8 cellular contexts compared by ENCODE assay signal in the genomic region with DNA sequence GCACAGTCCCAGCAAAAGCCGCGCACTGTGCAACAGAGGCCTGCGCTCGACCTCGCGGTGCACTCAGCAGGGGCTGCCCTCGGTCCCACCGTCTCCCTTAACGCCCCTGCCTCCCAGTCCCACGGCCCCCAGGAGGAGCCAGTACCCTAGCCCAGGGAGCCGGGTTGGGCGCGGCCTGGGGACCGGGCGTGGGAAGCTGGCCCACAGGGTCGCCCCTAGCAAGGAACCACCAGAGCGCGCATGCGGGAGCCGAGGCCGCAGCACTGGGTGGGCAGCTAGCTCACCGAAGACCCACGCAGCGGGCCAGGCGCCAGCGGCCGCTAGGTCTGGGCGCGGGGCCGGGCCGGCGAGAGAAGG. TPM values are rescaled to one million over a fixed set of nuclear protein-coding genes. Genes with fewer than 3 reads are reported as not detected.
DNase-seq lines count a peak whose midpoint lies in the region; ATAC-seq, FAIRE-seq and TF ChIP-seq lines count a peak whose summit lies in the region.

No MANE protein-coding gene starts in this region.

- TF ChIP-seq POLR2A in HepG2 (IDR thresholded peaks at IDR 0.05; ENCODE audit: insufficient read depth in 1 of 2, low read depth in 2 of 2, low read length in 2 of 2) (no peak), testis (IDR thresholded peaks at IDR 0.05) (no peak)

- intact Hi-C loops in activated naive CD4-positive, alpha-beta T cell treated with anti-CD3 and anti-CD28 coated beads for 36 hours (cut with micrococcal nuclease) = loop anchor here (1.0 to 10.0 kb wide), 6 partner anchors 22 to 915 kb away; a partner anchor contains a TSS
- intact Hi-C loops in HepG2 (cut with micrococcal nuclease; ENCODE audit: unreplicated experiment) = loop anchor here (1.0 kb wide), 1 partner anchor 60 kb away; no protein-coding TSS in a partner anchor
- intact Hi-C loops in testis (cut with DNase I; ENCODE audit: low total_unique reads) = no loop called here

- H3K79me2 ChIP-seq in HepG2 (ENCODE audit: insufficient read depth, low read length) = no peaks in the 10 kb centered on the region

- H3K27me3 ChIP-seq in HepG2 (ENCODE audit: control insufficient read depth in 1 of 2, insufficient read depth in 2 of 2, low read length in 2 of 2) = no peaks in the 10 kb centered on the region; a peak in 1 of 5 replicates
- H3K27me3 ChIP-seq in testis = no peaks in the 10 kb centered on the region

- WGBS in HepG2 (ENCODE audit: low lambda C conversion rate) = 97% methylated on average over 17 of the region's 32 CpGs
- WGBS in testis, 2 donors = 19 to 39% methylated on average over 13 to 15 of the region's 32 CpGs

- 0 out of 2 replicates have a peak overlapping the region, but pooled peaks have one; percentile 59 for H3K9ac ChIP-seq in HepG2 (ENCODE audit: insufficient read depth, low read depth, low read length)

- no peak; the same call in 2 of the 3 replicates for ATAC-seq in HepG2
- no peak for ATAC-seq in GM18519 (IDR thresholded peaks at IDR 0.05; ENCODE audit: low FRiP score, unreplicated experiment)

- in situ Hi-C loops in astrocyte of the spinal cord (cut with HindIII; ENCODE audit: low sequenced_read_pairs) (no loop called here), HepG2 (cut with HindIII; ENCODE audit: extremely low pct_ligation_motif_present, low pct_unique_long_range_greater_than_20kb) (no loop called here)

- H3K4me1 Mint-ChIP-seq in activated naive CD4-positive, alpha-beta T cell treated with anti-CD3 and anti-CD28 coated beads, Interleukin-2, amount 10 ng/mL, durations not matched to agents 7 days and 5 days = peaks cover 10% of the 10 kb centered on the region
- H3K4me1 Mint-ChIP-seq in activated naive CD4-positive, alpha-beta T cell treated with anti-CD3 and anti-CD28 coated beads for 36 hours (ENCODE audit: low read depth) = peaks cover 5% of the 10 kb centered on the region

- H3K27ac ChIP-seq in HepG2 (ENCODE audit: extremely low read length, insufficient read depth, low read length) (no peak overlapping the region), testis (peak overlapping the region; percentile 46 to 79)

- no peaks in the 10 kb centered on the region for H3K36me3 Mint-ChIP-seq in activated naive CD4-positive, alpha-beta T cell treated with anti-CD3 and anti-CD28 coated beads, Interleukin-2, amount 10 ng/mL, durations not matched to agents 7 days and 5 days
- no peaks in the 10 kb centered on the region for H3K36me3 Mint-ChIP-seq in activated naive CD4-positive, alpha-beta T cell treated with anti-CD3 and anti-CD28 coated beads for 36 hours (ENCODE audit: low read depth)

- TF ChIP-seq CTCF in astrocyte of the spinal cord (IDR thresholded peaks at IDR 0.05; ENCODE audit: low read depth, low read length) (no peak), HepG2 (CRISPR knock-in tag; IDR thresholded peaks at IDR 0.05) (no peak), testis (IDR thresholded peaks at IDR 0.05) (no peak)

- H3K36me3 ChIP-seq in HepG2 (replicated peaks in 1 of 2; ENCODE audit: control insufficient read depth in 1 of 2, insufficient read depth in 2 of 2, low read length in 2 of 2) = no peaks in the 10 kb centered on the region
- H3K36me3 ChIP-seq in testis (ENCODE audit: low read depth, missing control alignments) = no peaks in the 10 kb centered on the region

- H3K4me1 ChIP-seq in HepG2 (ENCODE audit: insufficient read depth, low read length) (peaks cover 15% of the 10 kb centered on the region), testis (peaks cover 30% of the 10 kb centered on the region)

- no peaks in the 10 kb centered on the region for H4K20me1 ChIP-seq in HepG2 (ENCODE audit: insufficient read depth, low read length)

- POLR2A ChIA-PET in HepG2 (lab: Yijun Ruan, JAX) = no interaction called here

- H3K27me3 Mint-ChIP-seq in activated naive CD4-positive, alpha-beta T cell treated with anti-CD3 and anti-CD28 coated beads, Interleukin-2, amount 10 ng/mL, durations not matched to agents 7 days and 5 days = peaks cover 19% of the 10 kb centered on the region
- H3K27me3 Mint-ChIP-seq in activated naive CD4-positive, alpha-beta T cell treated with anti-CD3 and anti-CD28 coated beads for 36 hours (ENCODE audit: low read depth) = no peaks in the 10 kb centered on the region

- DNase-seq in activated naive CD4-positive, alpha-beta T cell treated with anti-CD3 and anti-CD28 coated beads, Interleukin-2, amount 10 ng/mL, durations not matched to agents 7 days and 5 days = no peak
- no peak for DNase-seq in activated naive CD4-positive, alpha-beta T cell treated with anti-CD3 and anti-CD28 coated beads for 36 hours
- DNase-seq in astrocyte of the spinal cord (ENCODE audit: low read depth, low spot score) (no peak), HepG2 (ENCODE audit: low spot score) (no peak), testis (no peak), AML-193 (lab: John Stamatoyannopoulos, UW) (no peak)
- no peak for DNase-seq in effector CD8-positive, alpha-beta T cell (lab: John Stamatoyannopoulos, UW)

- no peak for TF ChIP-seq EP300 in HepG2 (IDR thresholded peaks at IDR 0.05; ENCODE audit: low read depth in 2 of 2, low read length in 2 of 2)
- no peak for TF ChIP-seq EP300 in HepG2 (CRISPR knock-in tag; IDR thresholded peaks at IDR 0.05; ENCODE audit: borderline replicate concordance)

- H3K9me3 ChIP-seq in HepG2 (ENCODE audit: low read length) (no peaks in the 10 kb centered on the region), testis (no peaks in the 10 kb centered on the region)

- no peak overlapping the region for H2AFZ ChIP-seq in HepG2 (ENCODE audit: low read length)

- FAIRE-seq in HepG2 (lab: Jason Lieb, UNC) = no peak

- H3K4me2 ChIP-seq in HepG2 (ENCODE audit: low read depth, low read length) = peak overlapping the region; percentile 73; the same call in 1 of the 2 replicates

- H3K27ac Mint-ChIP-seq in activated naive CD4-positive, alpha-beta T cell treated with anti-CD3 and anti-CD28 coated beads, Interleukin-2, amount 10 ng/mL, durations not matched to agents 7 days and 5 days = no peak overlapping the region
- H3K27ac Mint-ChIP-seq in activated naive CD4-positive, alpha-beta T cell treated with anti-CD3 and anti-CD28 coated beads for 36 hours = no peak overlapping the region

- H3K9me3 Mint-ChIP-seq in activated naive CD4-positive, alpha-beta T cell treated with anti-CD3 and anti-CD28 coated beads, Interleukin-2, amount 10 ng/mL, durations not matched to agents 7 days and 5 days = no peaks in the 10 kb centered on the region
- H3K9me3 Mint-ChIP-seq in activated naive CD4-positive, alpha-beta T cell treated with anti-CD3 and anti-CD28 coated beads for 36 hours = no peaks in the 10 kb centered on the region

- no peak for TF ChIP-seq RAD21 in HepG2 (CRISPR knock-in tag; IDR thresholded peaks at IDR 0.05)

- H3K4me3 ChIP-seq in astrocyte of the spinal cord (ENCODE audit: low read depth, low read length) (peak overlapping the region; percentile 46), HepG2 (replicated peaks in 1 of 3; ENCODE audit: insufficient read depth in 1 of 3, low read depth in 2 of 3, low read length in 3 of 3) (peak overlapping the region in 2 of 3 experiments; percentile 54 to 66; a peak in 3 of 6 replicates), testis (peak overlapping the region; percentile 72 to 82)

- H3K4me3 Mint-ChIP-seq in activated naive CD4-positive, alpha-beta T cell treated with anti-CD3 and anti-CD28 coated beads, Interleukin-2, amount 10 ng/mL, durations not matched to agents 7 days and 5 days = peak overlapping the region; percentile 45
- H3K4me3 Mint-ChIP-seq in activated naive CD4-positive, alpha-beta T cell treated with anti-CD3 and anti-CD28 coated beads for 36 hours = no peak overlapping the region

- CTCF ChIA-PET in activated naive CD4-positive, alpha-beta T cell treated with anti-CD3 and anti-CD28 coated beads, Interleukin-2, amount 10 ng/mL, durations not matched to agents 7 days and 5 days (lab: Charles Lee) = interaction anchor here (0.7 to 1.0 kb wide), 2 partner anchors 22 to 60 kb away, joined by 3 to 4 read pairs; no protein-coding TSS in a partner anchor
- CTCF ChIA-PET in activated naive CD4-positive, alpha-beta T cell treated with anti-CD3 and anti-CD28 coated beads for 36 hours (lab: Charles Lee) = interaction anchor here (0.8 to 1.5 kb wide), 2 partner anchors 22 to 94 kb away, joined by 3 to 4 read pairs; a partner anchor contains a TSS
- CTCF ChIA-PET in HepG2 (lab: Yijun Ruan, JAX; ENCODE audit: low intra/inter-chr PET ratio, low total read pairs) = no interaction called here

- BruUV-seq in HepG2 (replicated peaks; lab: Mats Ljungman, UMichigan) = no TSS peak

TF ChIP-seq in HepG2, 621 proteins besides CTCF, POLR2A, EP300 and RAD21 (continues in another document):
- TF ChIP-seq ZSCAN21 (CRISPR knock-in tag; IDR thresholded peaks at IDR 0.05; ENCODE audit: borderline replicate concordance) = no peak
- no peak for TF ChIP-seq MEF2D (CRISPR knock-in tag; IDR thresholded peaks at IDR 0.05)
- no peak for TF ChIP-seq ZNF160 (CRISPR knock-in tag; IDR thresholded peaks at IDR 0.05)
- TF ChIP-seq EHMT2 (IDR thresholded peaks at IDR 0.05; ENCODE audit: borderline replicate concordance, low read depth, low read length) = no peak

RNA-seq across cellular contexts. Expression of a gene that starts 21.6 kb away (rescaled TPM):
- total RNA-seq in activated naive CD4-positive, alpha-beta T cell treated with anti-CD3 and anti-CD28 coated beads for 36 hours = 1 to 10 TPM; 9.5 TPM
- total RNA-seq in HepG2 (2016; rRNA removed; fragmentation: Illumina TruSeq; extraction: Trizol) (7.6 and 9.9 TPM in 2 replicates), testis (10 to 100 TPM; 12.8 to 18.6 TPM)
- 0.40 and 0.53 TPM in 2 replicates for total RNA-seq in HepG2 (2016; cell fraction: cytosol; rRNA removed; fragmentation: Illumina TruSeq; extraction: Trizol; ENCODE audit: low read depth)
- total RNA-seq in HepG2 (2016; cell fraction: insoluble cytoplasmic fraction; rRNA removed; fragmentation: Illumina TruSeq; extraction: Trizol) = 7.4 and 9.3 TPM in 2 replicates
- total RNA-seq in HepG2 (2016; cell fraction: membrane; rRNA removed; fragmentation: Illumina TruSeq; extraction: Trizol) = 1.8 and 2.4 TPM in 2 replicates
- total RNA-seq in HepG2 (2016; cell fraction: nucleus; rRNA removed; fragmentation: Illumina TruSeq; extraction: Trizol) = 15.2 and 18.3 TPM in 2 replicates
- polyA plus RNA-seq in HepG2 (2011; rRNA removed) (1.6 and 2.0 TPM in 2 replicates), testis (ENCODE audit: insufficient read depth, low read depth, low replicate concordance) (3.2 TPM)
- 0.75 and 0.87 TPM in 2 replicates for polyA plus RNA-seq in HepG2 (2011; cell fraction: cytosol; rRNA removed)
- 1.7 and 1.9 TPM in 2 replicates for polyA plus RNA-seq in HepG2 (2011; cell fraction: nucleus; rRNA removed)
- 1.9 and 2.2 TPM in 2 replicates for polyA plus RNA-seq in HepG2 (2012)
- 0.10 and 0.26 TPM in 2 replicates for polyA plus RNA-seq in HepG2 (2016; cell fraction: cytosol; fragmentation: Illumina TruSeq; extraction: Trizol; ENCODE audit: low read depth)
- polyA plus RNA-seq in HepG2 (2016; cell fraction: insoluble cytoplasmic fraction; fragmentation: Illumina TruSeq; extraction: Trizol; ENCODE audit: low read depth) = 4.4 and 4.6 TPM in 2 replicates
- 0.60 and 0.65 TPM in 2 replicates for polyA plus RNA-seq in HepG2 (2016; cell fraction: membrane; fragmentation: Illumina TruSeq; extraction: Trizol; ENCODE audit: low read depth)
- 5.9 and 6.2 TPM in 2 replicates for polyA plus RNA-seq in HepG2 (2016; cell fraction: nucleus; fragmentation: Illumina TruSeq; extraction: Trizol; ENCODE audit: insufficient read depth, low read depth)
- polyA minus RNA-seq in HepG2 (2011; rRNA and poly(A)+ RNA removed; ENCODE audit: low replicate concordance) = 11.3 and 20.7 TPM in 2 replicates
- 3.2 and 5.0 TPM in 2 replicates for polyA minus RNA-seq in HepG2 (2011; cell fraction: cytosol; rRNA and poly(A)+ RNA removed)
- 31.5 and 33.5 TPM in 2 replicates for polyA minus RNA-seq in HepG2 (2011; cell fraction: nucleus; rRNA and poly(A)+ RNA removed)
